Comparison of ENCODE assay signal across 1 cellular context in the genomic region with DNA sequence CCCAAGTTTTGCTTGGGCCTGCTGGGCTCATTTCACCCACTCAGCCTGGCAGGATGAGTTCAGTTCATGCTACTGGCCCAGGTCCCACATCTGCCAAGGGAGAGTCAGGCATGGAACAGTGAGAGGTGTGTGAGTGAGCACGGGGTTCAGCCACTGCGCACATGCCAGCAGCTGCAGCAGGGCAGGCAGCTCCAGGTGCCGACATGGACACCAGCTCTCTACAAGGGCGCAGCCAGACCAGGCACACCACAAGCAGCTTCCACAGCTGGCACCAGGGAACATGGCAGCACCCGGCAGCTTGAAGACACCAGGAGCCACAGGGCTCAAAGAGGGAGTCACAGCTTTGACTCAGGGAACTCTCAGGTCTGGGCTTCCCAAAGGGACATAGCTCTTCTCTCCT.
TF ChIP-seq lines count a peak whose summit lies in the region.

No MANE protein-coding gene starts in this region.

TF ChIP-seq in H1, 55 proteins besides CTCF, POLR2A, EP300 and RAD21 (continued from another document):
- TF ChIP-seq EZH2 (IDR thresholded peaks at IDR 0.05; ENCODE audit: low read depth, low read length, severe bottlenecking) = no peak
